ENCODE assay signal across 1 cellular context in genomic region chr4:36255575-36255974, GRCh38.
TF ChIP-seq lines count a peak whose summit lies in the region.

No MANE protein-coding gene starts in this region.

TF ChIP-seq in GM23338, 12 proteins besides CTCF, POLR2A, EP300 and RAD21 (continued from another document):
- TF ChIP-seq ETS1 (IDR thresholded peaks at IDR 0.05) (no peak), STAT1 (IDR thresholded peaks at IDR 0.05; ENCODE audit: unreplicated experiment) (no peak), ZNF114 (CRISPR knock-in tag; IDR thresholded peaks at IDR 0.05) (no peak), JUNB (IDR thresholded peaks at IDR 0.05; ENCODE audit: unreplicated experiment) (no peak), EZH2phosphoT487 (IDR thresholded peaks at IDR 0.05; ENCODE audit: unreplicated experiment) (no peak)
